In the genomic region with DNA sequence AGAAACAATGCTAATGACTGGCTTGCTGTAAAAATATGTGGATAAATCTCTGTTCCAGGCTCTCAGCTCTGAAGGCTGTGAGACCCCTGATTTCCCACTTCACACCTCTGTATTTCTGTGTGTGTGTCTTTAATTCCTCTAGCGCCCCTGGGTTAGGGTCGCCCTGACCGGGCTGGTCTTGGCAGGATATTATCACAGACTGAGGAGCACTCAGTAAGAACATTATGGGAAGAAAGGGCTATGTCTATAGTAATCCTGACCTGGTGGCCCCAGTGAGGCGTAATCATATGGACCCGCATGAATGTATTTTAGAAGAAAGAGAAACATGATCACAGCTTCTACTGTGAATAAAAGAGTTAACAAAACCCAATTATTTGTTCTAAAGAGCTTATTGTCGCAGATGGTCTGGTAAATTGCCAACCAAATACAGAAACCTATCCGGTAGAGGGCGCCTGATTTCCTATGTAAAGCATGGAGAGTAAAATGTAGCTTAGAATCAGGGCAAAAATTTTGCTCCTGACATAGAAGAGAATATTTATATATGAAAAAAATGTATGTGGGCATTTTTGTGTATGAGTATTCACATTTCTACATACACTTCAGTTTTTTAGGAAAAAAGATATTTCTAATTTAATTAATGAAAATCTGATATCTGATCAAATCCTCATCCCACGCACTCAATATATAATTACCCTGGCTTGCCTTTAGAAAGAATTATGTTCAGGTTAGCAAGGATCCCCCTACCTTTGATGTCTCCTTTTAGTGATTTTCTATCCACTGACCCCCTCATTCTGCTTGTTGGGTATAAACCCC, we compare ENCODE assay signal across 8 cellular contexts. TPM values are rescaled to one million over a fixed set of nuclear protein-coding genes. Genes with fewer than 3 reads are reported as not detected.
DNase-seq lines count a peak whose midpoint lies in the region; TF ChIP-seq lines count a peak whose summit lies in the region.

No MANE protein-coding gene starts in this region.

- H3K36me3 ChIP-seq in MG63 = no peaks in the 10 kb centered on the region
- H3K36me3 ChIP-seq in esophagus muscularis mucosa = no peaks in the 10 kb centered on the region
- no peaks in the 10 kb centered on the region for H3K36me3 ChIP-seq in prostate gland

- H3K27me3 ChIP-seq in MG63 (peaks cover 26% of the 10 kb centered on the region), esophagus muscularis mucosa (no peaks in the 10 kb centered on the region), prostate gland (replicated peaks; ENCODE audit: insufficient read depth) (peaks cover 3% of the 10 kb centered on the region)

- TF ChIP-seq EP300 in esophagus muscularis mucosa (IDR thresholded peaks at IDR 0.05) = no peak

- H3K4me1 ChIP-seq in esophagus muscularis mucosa (no peaks in the 10 kb centered on the region), prostate gland (replicated peaks) (no peaks in the 10 kb centered on the region)

- intact Hi-C loops in esophagus muscularis mucosa (cut with DNase I) (no loop called here), prostate gland (cut with DNase I) (no loop called here)

- H3K9me3 ChIP-seq in MG63 (peaks cover 3% of the 10 kb centered on the region), esophagus muscularis mucosa (no peaks in the 10 kb centered on the region), prostate gland (no peaks in the 10 kb centered on the region)

- peak; percentile 37 for DNase-seq in SIG-M5 treated with dmso at 0.1 percent for 504 hours (lab: John Stamatoyannopoulos, UW; ENCODE audit: unreplicated experiment)
- no peak for DNase-seq in SIG-M5 (lab: John Stamatoyannopoulos, UW)
- peak; percentile 81 for DNase-seq in MG63
- peak; percentile 20 for DNase-seq in T-helper 9 cell
- DNase-seq in esophagus muscularis mucosa (ENCODE audit: extremely low spot score) = no peak
- peak; percentile 44 for DNase-seq in pulmonary artery endothelial cell (ENCODE audit: low read depth, low spot score)
- DNase-seq in prostate gland (ENCODE audit: low spot score) = no peak
- no peak for DNase-seq in NOMO-1 treated with dmso at 0.1 percent for 144 hours (lab: John Stamatoyannopoulos, UW; ENCODE audit: unreplicated experiment)

- H3K4me3 ChIP-seq in MG63 (no peak overlapping the region), esophagus muscularis mucosa (no peak overlapping the region), prostate gland (no peak overlapping the region)

- WGBS in esophagus muscularis mucosa = 43% methylated on average over 9 of the region's 9 CpGs
- 74% methylated on average over 9 of the region's 9 CpGs for WGBS in prostate gland

- H3K27ac ChIP-seq in esophagus muscularis mucosa (replicated peaks in 1 of 4) = no peak overlapping the region
- no peak overlapping the region for H3K27ac ChIP-seq in prostate gland

- TF ChIP-seq POLR2A in esophagus muscularis mucosa (IDR thresholded peaks at IDR 0.05; ENCODE audit: low read depth) (no peak), prostate gland (IDR thresholded peaks at IDR 0.05) (no peak)

- TF ChIP-seq CTCF in esophagus muscularis mucosa (IDR thresholded peaks at IDR 0.05) = peak in 2 of 3 experiments; percentile 26 to 50
- TF ChIP-seq CTCF in prostate gland (IDR thresholded peaks at IDR 0.05) = peak in 2 of 4 experiments; percentile 20 to 31

RNA-seq across cellular contexts. Expression of a gene that starts 5.8 kb away (rescaled TPM):
- total RNA-seq in MG63 (2014; rRNA removed; shearing (Covaris generic); ENCODE audit: low replicate concordance) = not detected in 2 replicates
- total RNA-seq in esophagus muscularis mucosa = not detected
- not detected in 2 replicates for total RNA-seq in pulmonary artery endothelial cell
- not detected for total RNA-seq in prostate gland

RNA-seq across cellular contexts. Expression of a gene that starts 25.5 kb away (rescaled TPM):
- not detected in 2 replicates for total RNA-seq in MG63 (2014; rRNA removed; shearing (Covaris generic); ENCODE audit: low replicate concordance)
- total RNA-seq in esophagus muscularis mucosa (not detected), pulmonary artery endothelial cell (not detected in 2 replicates), prostate gland (not detected)

RNA-seq across cellular contexts. Expression of a gene that starts 47.7 kb away (rescaled TPM):
- total RNA-seq in MG63 (2014; rRNA removed; shearing (Covaris generic); ENCODE audit: low replicate concordance) = 0.92 TPM in 1 of 2 replicates, not detected in the other
- total RNA-seq in esophagus muscularis mucosa = not detected
- total RNA-seq in pulmonary artery endothelial cell = 0.92 and 1.0 TPM in 2 replicates
- total RNA-seq in prostate gland = not detected

RNA-seq across cellular contexts. Expression of a gene that starts 49.2 kb away (rescaled TPM):
- total RNA-seq in MG63 (2014; rRNA removed; shearing (Covaris generic); ENCODE audit: low replicate concordance) = not detected in 2 replicates
- total RNA-seq in esophagus muscularis mucosa = not detected
- total RNA-seq in pulmonary artery endothelial cell = not detected in 2 replicates
- not detected for total RNA-seq in prostate gland

Comparison
In these comparisons a context has a peak if more than half of its experiments do, and no peak if none do; other contexts are left out.
1. DNase-seq: peak in SIG-M5 treated with dmso at 0.1 percent for 504 hours (single experiment), MG63 (single experiment), T-helper 9 cell (single experiment) and pulmonary artery endothelial cell (single experiment); none in SIG-M5 (single experiment), esophagus muscularis mucosa (single experiment), prostate gland (single experiment) and NOMO-1 treated with dmso at 0.1 percent for 144 hours (single experiment).